In genomic region chr15:41774062-41774872, GRCh38 we compare ENCODE assay signal across 1 cellular context.
TF ChIP-seq lines count a peak whose summit lies in the region.

TSS of gene MAPKBP1 (plus strand) at chr15:41774484. CDS start at chr15:41775276, 792 bp downstream.

TF ChIP-seq in HCT116, 20 proteins besides CTCF, POLR2A, EP300 and RAD21 (continued from another document):
- TF ChIP-seq REST (IDR thresholded peaks at IDR 0.05; ENCODE audit: low read depth) = no peak
- peak; percentile 90 for TF ChIP-seq TCF7L2 (IDR thresholded peaks at IDR 0.05; ENCODE audit: borderline replicate concordance, extremely low read depth, insufficient read depth, insufficient read length)
- no peak for TF ChIP-seq JUND (IDR thresholded peaks at IDR 0.05)
- peak; percentile 75 for TF ChIP-seq EGR1 (IDR thresholded peaks at IDR 0.05; ENCODE audit: low read depth)
- TF ChIP-seq FOSL1 (IDR thresholded peaks at IDR 0.05; ENCODE audit: low read depth) = no peak
- peak; percentile 99 for TF ChIP-seq CBX3 (IDR thresholded peaks at IDR 0.05; ENCODE audit: low read depth)
